ENCODE assay signal across 8 cellular contexts in the genomic region with DNA sequence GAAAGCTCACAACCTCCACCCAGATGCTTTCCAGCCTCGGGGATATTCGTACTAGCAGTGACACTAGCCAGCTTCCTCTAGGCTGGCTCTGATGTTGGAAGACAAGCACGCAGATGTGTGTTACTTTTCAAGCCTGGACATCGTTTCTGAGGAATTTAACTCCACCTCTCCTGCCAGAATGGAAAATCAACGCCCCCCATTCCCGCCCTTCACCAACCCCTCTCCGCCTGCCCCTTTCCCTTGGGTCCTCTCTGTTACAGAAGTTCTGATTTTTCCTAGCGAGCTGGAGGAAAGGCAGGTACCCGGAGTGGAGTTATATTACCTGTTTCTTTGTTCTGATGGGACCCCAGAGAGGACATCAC. TPM values are rescaled to one million over a fixed set of nuclear protein-coding genes. Genes with fewer than 3 reads are reported as not detected.
DNase-seq lines count a peak whose midpoint lies in the region; ATAC-seq and TF ChIP-seq lines count a peak whose summit lies in the region.

No MANE protein-coding gene starts in this region.

- H3F3A ChIP-seq in Loucy (ENCODE audit: low read depth): no peaks in the 10 kb centered on the region

- H3K4me1 ChIP-seq in Loucy (ENCODE audit: insufficient read depth, low read length, poor library complexity, severe bottlenecking) (peaks cover 51% of the 10 kb centered on the region), mammary epithelial cell (ENCODE audit: insufficient read depth, low read length) (peaks cover 14% of the 10 kb centered on the region), iPS-20b (ENCODE audit: insufficient read depth, low read length) (peaks cover 6% of the 10 kb centered on the region; the same call in 1 of the 2 replicates)

- WGBS in mammary epithelial cell (ENCODE audit: low coverage, missing lambda C conversion rate): 6% methylated on average over 3 of the region's 9 CpGs

- peak overlapping the region; percentile 84 for H3K4me2 ChIP-seq in Loucy (ENCODE audit: low read depth, low read length, poor library complexity, severe bottlenecking)
- H3K4me2 ChIP-seq in mammary epithelial cell (ENCODE audit: insufficient read depth, low read depth, low read length): peak overlapping the region; percentile 98

- DNase-seq in COR-L47 (lab: John Stamatoyannopoulos, UW): peak; percentile 49
- DNase-seq in SK-MEL-5 (ENCODE audit: low read depth, low spot score): peak; percentile 82
- peak; percentile 47 for DNase-seq in mammary epithelial cell
- no peak for DNase-seq in SW 1271 (lab: John Stamatoyannopoulos, UW)

- intact Hi-C loops in mammary epithelial cell (cut with micrococcal nuclease): loop anchor here (2.0 kb wide), 1 partner anchor 46 kb away; a partner anchor contains a TSS

- BruUV-seq in mammary epithelial cell (replicated peaks; lab: Mats Ljungman, UMichigan): no TSS peak

- in situ Hi-C loops in SK-MEL-5 (cut with HindIII; ENCODE audit: low pct_unique_long_range_greater_than_20kb, low sequenced_read_pairs): no loop called here
- in situ Hi-C loops in mammary epithelial cell (cut with MboI; ENCODE audit: low sequenced_read_pairs in 2 of 2): no loop called here

- dilution Hi-C loops in mammary epithelial cell (cut with HindIII; ENCODE audit: low sequenced_read_pairs): no loop called here

- H3K27me3 ChIP-seq in Loucy (ENCODE audit: insufficient read depth, low read length, poor library complexity, severe bottlenecking) (no peaks in the 10 kb centered on the region), mammary epithelial cell (ENCODE audit: insufficient read depth, low read length) (no peaks in the 10 kb centered on the region), iPS-20b (ENCODE audit: insufficient read depth, low read length) (peaks cover 12% of the 10 kb centered on the region; the same call in 1 of the 2 replicates)

- H3K36me3 ChIP-seq in Loucy (ENCODE audit: insufficient read depth, low read length) (no peaks in the 10 kb centered on the region), mammary epithelial cell (ENCODE audit: insufficient read depth, low read length) (no peaks in the 10 kb centered on the region), iPS-20b (ENCODE audit: insufficient read depth, low read depth, low read length) (0 out of 2 replicates have a peak, but pooled peaks cover 5% of the 10 kb centered on the region)

- peaks cover 12% of the 10 kb centered on the region for H4K20me1 ChIP-seq in Loucy (ENCODE audit: insufficient read depth, low read length, poor library complexity, severe bottlenecking)
- H4K20me1 ChIP-seq in mammary epithelial cell (ENCODE audit: insufficient read depth, low read length): no peaks in the 10 kb centered on the region

- H3K9me3 ChIP-seq in Loucy (ENCODE audit: insufficient read depth, low read depth, low read length) (no peaks in the 10 kb centered on the region), mammary epithelial cell (replicated peaks; ENCODE audit: insufficient read depth, low read length) (no peaks in the 10 kb centered on the region), iPS-20b (ENCODE audit: insufficient read depth, low read depth, low read length) (no peaks in the 10 kb centered on the region)

- peak overlapping the region; percentile 58 for H3K27ac ChIP-seq in mammary epithelial cell (ENCODE audit: insufficient read depth, low read depth, low read length)
- H3K27ac ChIP-seq in iPS-20b (ENCODE audit: low read length): peak overlapping the region; percentile 40
- peak overlapping the region; percentile 48 to 95 (median 87) for H3K27ac ChIP-seq in skin epidermis

- H3K4me3 ChIP-seq in Loucy (ENCODE audit: low read length, poor library complexity, severe bottlenecking) (peak overlapping the region; percentile 93), mammary epithelial cell (replicated peaks in 1 of 3; ENCODE audit: insufficient read depth in 1 of 3, low read depth in 2 of 3, low read length in 3 of 3) (peak overlapping the region; percentile 66 to 93 (median 80)), iPS-20b (ENCODE audit: low read length) (peak overlapping the region; percentile 90), skin epidermis (peak overlapping the region; percentile 51 to 91 (median 79))

- CTCF ChIA-PET in mammary epithelial cell (lab: Charles Lee; ENCODE audit: low non-redundant PET): no interaction called here

- no peak for TF ChIP-seq CTCF in Loucy (conservative IDR thresholded peaks at IDR 0.05; ENCODE audit: low read length)
- TF ChIP-seq CTCF in mammary epithelial cell (conservative IDR thresholded peaks at IDR 0.05 in 1 of 2, IDR thresholded peaks at IDR 0.05 in 1 of 2; ENCODE audit: extremely low read depth in 1 of 2, insufficient read depth in 1 of 2, low read depth in 1 of 2, low read length in 2 of 2): no peak

- H3K9ac ChIP-seq in Loucy (ENCODE audit: low read depth, low read length, poor library complexity, severe bottlenecking) (peak overlapping the region; percentile 97), mammary epithelial cell (ENCODE audit: insufficient read depth, low read length) (peak overlapping the region; percentile 79), iPS-20b (ENCODE audit: low read depth, low read length) (peak overlapping the region; percentile 82)

- H3K9me2 ChIP-seq in Loucy (replicated peaks; ENCODE audit: low read depth, low read length): no peaks in the 10 kb centered on the region

- H3K79me2 ChIP-seq in Loucy (ENCODE audit: insufficient read depth, low read length): peaks cover 86% of the 10 kb centered on the region
- peaks cover 33% of the 10 kb centered on the region for H3K79me2 ChIP-seq in mammary epithelial cell (ENCODE audit: insufficient read depth, low read length)

- H2AFZ ChIP-seq in Loucy (ENCODE audit: low read length): peak overlapping the region; percentile 98
- H2AFZ ChIP-seq in mammary epithelial cell (ENCODE audit: low read depth, low read length): peak overlapping the region; percentile 100

- peak; percentile 28 for ATAC-seq in GM21447 (IDR thresholded peaks at IDR 0.05; ENCODE audit: unreplicated experiment)

RNA-seq across cellular contexts. Expression of a gene that starts 0.5 kb away (rescaled TPM):
- 158 and 162 TPM in 2 replicates for total RNA-seq in SK-MEL-5 (2014; rRNA removed; shearing (Covaris generic))
- polyA plus RNA-seq in SK-MEL-5 (2015; cell fraction: cytosol; rRNA removed): 97.0 and 158 TPM in 2 replicates
- 193 and 224 TPM in 2 replicates for polyA plus RNA-seq in SK-MEL-5 (2015; cell fraction: nucleus; rRNA removed)
- 10 to 100 TPM; 77.8 to 83.2 TPM for total RNA-seq in mammary epithelial cell
- polyA plus RNA-seq in mammary epithelial cell: 21.0 TPM
- polyA minus RNA-seq in mammary epithelial cell: 52.4 TPM

RNA-seq across cellular contexts. Expression of a gene that starts 45.6 kb away (rescaled TPM):
- total RNA-seq in SK-MEL-5 (2014; rRNA removed; shearing (Covaris generic)): 348 and 356 TPM in 2 replicates
- 181 and 233 TPM in 2 replicates for polyA plus RNA-seq in SK-MEL-5 (2015; cell fraction: cytosol; rRNA removed)
- 83.7 and 135 TPM in 2 replicates for polyA plus RNA-seq in SK-MEL-5 (2015; cell fraction: nucleus; rRNA removed)
- 100 to 1,000 TPM in 1 of 2 donors, 10 to 100 TPM in 1; 76.4 to 103 TPM for total RNA-seq in mammary epithelial cell
- polyA plus RNA-seq in mammary epithelial cell: 65.0 TPM
- 74.2 TPM for polyA minus RNA-seq in mammary epithelial cell

Comparison
In these comparisons a context has a peak if more than half of its experiments do, and no peak if none do; other contexts are left out.
1. DNase-seq: peak in COR-L47 (single experiment), SK-MEL-5 (single experiment) and mammary epithelial cell (single experiment); none in SW 1271 (0 of 2).
2. Peak in every context shown above with its lines, with median percentiles within 50 percentile points of each other: H3K4me3 ChIP-seq, H3K9ac ChIP-seq and H3K27ac ChIP-seq.